8 cellular contexts compared by ENCODE assay signal in genomic region chr17:50241431-50241830, GRCh38. TPM values are rescaled to one million over a fixed set of nuclear protein-coding genes. Genes with fewer than 3 reads are reported as not detected.
"Had no signal": no experiment of that assay in that cellular context is flagged by ENCODE, and none has a peak within 500 bp of the region (broad histone marks: within the 10 kb centered on the region; RNA-seq: fewer than 3 reads in every experiment).

No MANE protein-coding gene starts in this region.

- H3K9me3 ChIP-seq: HAP-1 had no signal

- H3K36me3 ChIP-seq: HAP-1 had no signal

- H3K4me3 ChIP-seq: GM23248, HAP-1 had no signal

- DNase-seq: GOT3, H7, Kasumi-1, KG1 had no signal

- H3K4me1 ChIP-seq: HAP-1 had no signal

- H3K27ac ChIP-seq: GM23248 had no signal

- H2AFZ ChIP-seq: GM23248 had no signal

- FAIRE-seq: HTR-8/SVneo had no signal

- H3K9ac ChIP-seq: GM23248 had no signal

RNA-seq across cellular contexts. Expression of gene TMEM92, which starts 32.8 kb away (rescaled TPM):
- polyA plus RNA-seq: GM23248, IgD-negative memory B cell had no signal
